Comparison of ENCODE assay signal across 1 cellular context in genomic region chr22:41334951-41335635, GRCh38.
TF ChIP-seq lines count a peak whose summit lies in the region.

No MANE protein-coding gene starts in this region.

TF ChIP-seq in GM12878, 131 proteins besides CTCF, POLR2A, EP300 and RAD21:
- no peak for TF ChIP-seq CREM (IDR thresholded peaks at IDR 0.05; ENCODE audit: low read depth)
- TF ChIP-seq MEF2B (IDR thresholded peaks at IDR 0.05; ENCODE audit: partially characterized antibody, poor library complexity, severe bottlenecking), result no peak
- no peak for TF ChIP-seq ASH2L (IDR thresholded peaks at IDR 0.05; ENCODE audit: borderline replicate concordance, low read depth)
- no peak for TF ChIP-seq DPF2 (IDR thresholded peaks at IDR 0.05)
- no peak for TF ChIP-seq RB1 (IDR thresholded peaks at IDR 0.05; ENCODE audit: borderline replicate concordance)
- no peak for TF ChIP-seq BHLHE40 (IDR thresholded peaks at IDR 0.05; ENCODE audit: borderline replicate concordance in 1 of 2, low read depth in 2 of 2, low read length in 1 of 2)
- TF ChIP-seq BRCA1 (IDR thresholded peaks at IDR 0.05; ENCODE audit: low read depth, low read length), result no peak
- TF ChIP-seq SMARCA5 (IDR thresholded peaks at IDR 0.05), result no peak
- TF ChIP-seq EGR1 (IDR thresholded peaks at IDR 0.05; ENCODE audit: borderline replicate concordance in 1 of 2, low read depth in 2 of 2, low read length in 2 of 2), result no peak
- TF ChIP-seq YY1 (IDR thresholded peaks at IDR 0.05; ENCODE audit: low read depth, low read length), result no peak
- TF ChIP-seq TAF1 (IDR thresholded peaks at IDR 0.05; ENCODE audit: borderline replicate concordance, low read depth, low read length), result no peak
- TF ChIP-seq TBL1XR1 (IDR thresholded peaks at IDR 0.05; ENCODE audit: low read depth, low read length), result no peak
- no peak for TF ChIP-seq IRF5 (IDR thresholded peaks at IDR 0.05; ENCODE audit: borderline replicate concordance)
- no peak for TF ChIP-seq ZNF622 (IDR thresholded peaks at IDR 0.05)
